In the genomic region with DNA sequence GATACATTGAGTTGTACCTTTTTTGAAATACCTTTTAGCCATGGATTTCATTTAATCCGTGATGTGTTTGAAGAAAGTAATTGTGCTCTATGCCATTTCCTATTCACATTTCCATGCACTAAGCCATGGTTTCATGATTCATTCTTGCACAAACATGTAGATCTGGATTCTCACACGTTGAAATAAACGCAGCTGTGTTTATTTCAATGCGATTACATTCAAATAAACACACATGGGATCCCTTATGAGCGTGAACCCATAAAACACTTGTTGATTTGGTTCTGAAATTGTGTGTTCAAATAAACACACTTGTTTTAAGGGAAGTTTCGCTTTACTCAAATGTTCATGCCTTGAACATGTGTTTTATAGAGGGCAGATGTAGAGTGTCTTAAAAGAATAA, we compare ENCODE assay signal across 1 cellular context.
TF ChIP-seq lines count a peak whose summit lies in the region.

No MANE protein-coding gene starts in this region.

TF ChIP-seq in GM23338, 12 proteins besides CTCF, POLR2A, EP300 and RAD21 (continued from another document):
- TF ChIP-seq, protein P1, sequence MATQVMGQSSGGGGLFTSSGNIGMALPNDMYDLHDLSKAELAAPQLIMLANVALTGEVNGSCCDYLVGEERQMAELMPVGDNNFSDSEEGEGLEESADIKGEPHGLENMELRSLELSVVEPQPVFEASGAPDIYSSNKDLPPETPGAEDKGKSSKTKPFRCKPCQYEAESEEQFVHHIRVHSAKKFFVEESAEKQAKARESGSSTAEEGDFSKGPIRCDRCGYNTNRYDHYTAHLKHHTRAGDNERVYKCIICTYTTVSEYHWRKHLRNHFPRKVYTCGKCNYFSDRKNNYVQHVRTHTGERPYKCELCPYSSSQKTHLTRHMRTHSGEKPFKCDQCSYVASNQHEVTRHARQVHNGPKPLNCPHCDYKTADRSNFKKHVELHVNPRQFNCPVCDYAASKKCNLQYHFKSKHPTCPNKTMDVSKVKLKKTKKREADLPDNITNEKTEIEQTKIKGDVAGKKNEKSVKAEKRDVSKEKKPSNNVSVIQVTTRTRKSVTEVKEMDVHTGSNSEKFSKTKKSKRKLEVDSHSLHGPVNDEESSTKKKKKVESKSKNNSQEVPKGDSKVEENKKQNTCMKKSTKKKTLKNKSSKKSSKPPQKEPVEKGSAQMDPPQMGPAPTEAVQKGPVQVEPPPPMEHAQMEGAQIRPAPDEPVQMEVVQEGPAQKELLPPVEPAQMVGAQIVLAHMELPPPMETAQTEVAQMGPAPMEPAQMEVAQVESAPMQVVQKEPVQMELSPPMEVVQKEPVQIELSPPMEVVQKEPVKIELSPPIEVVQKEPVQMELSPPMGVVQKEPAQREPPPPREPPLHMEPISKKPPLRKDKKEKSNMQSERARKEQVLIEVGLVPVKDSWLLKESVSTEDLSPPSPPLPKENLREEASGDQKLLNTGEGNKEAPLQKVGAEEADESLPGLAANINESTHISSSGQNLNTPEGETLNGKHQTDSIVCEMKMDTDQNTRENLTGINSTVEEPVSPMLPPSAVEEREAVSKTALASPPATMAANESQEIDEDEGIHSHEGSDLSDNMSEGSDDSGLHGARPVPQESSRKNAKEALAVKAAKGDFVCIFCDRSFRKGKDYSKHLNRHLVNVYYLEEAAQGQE (IDR thresholded peaks at IDR 0.05; ENCODE audit: unreplicated experiment) = no peak
